In genomic region chr7:1907751-1908365, GRCh38 we compare ENCODE assay signal across 30 cellular contexts.
"Had no signal": no experiment of that assay in that cellular context is flagged by ENCODE, and none has a peak within 500 bp of the region (broad histone marks: within the 10 kb centered on the region; RNA-seq: fewer than 3 reads in every experiment).

No MANE protein-coding gene starts in this region.

- H3K4me3 Mint-ChIP-seq: central memory CD8-positive, alpha-beta T cell; dendritic cell treated with granulocyte-macrophage colony-stimulating factor and Interleukin-4, amounts not matched to agents 40 ng/mL and 50 ng/mL, for 4 days; endodermal cell; mesothelial cell of epicardium; nephron; stimulated activated memory B cell treated with anti-CD40 and anti-IgM and Interleukin-4, amounts not matched to agents 10 μg/mL and 1 μg/mL and 100 μg/mL, for 72 hours had no signal

- H3K36me3 Mint-ChIP-seq: mesothelial cell of epicardium had no signal

- H3K27me3 ChIP-seq: colonic mucosa, foreskin keratinocyte, gastroesophageal sphincter, heart left ventricle, hepatocyte, ovary, testis, tibial artery, upper lobe of left lung, vagina had no signal

- H3K4me1 Mint-ChIP-seq: endodermal cell had no signal

- H3K27ac ChIP-seq: colonic mucosa, epithelial cell of prostate, foreskin keratinocyte, gastroesophageal sphincter, heart left ventricle, hepatocyte, ovary, testis, tibial artery, upper lobe of left lung, vagina had no signal

- H3K9me3 Mint-ChIP-seq: central memory CD8-positive, alpha-beta T cell; dendritic cell treated with granulocyte-macrophage colony-stimulating factor and Interleukin-4, amounts not matched to agents 40 ng/mL and 50 ng/mL, for 4 days; endodermal cell; mesothelial cell of epicardium; naive B cell; nephron; stimulated activated memory B cell treated with anti-CD40 and anti-IgM and Interleukin-4, amounts not matched to agents 10 μg/mL and 1 μg/mL and 100 μg/mL, for 72 hours had no signal

- ATAC-seq: esophagus mucosa; foreskin keratinocyte; gastroesophageal sphincter; left colon; mucosa of descending colon; sciatic nerve; stimulated activated memory B cell treated with anti-CD40 and anti-IgM and Interleukin-4, amounts not matched to agents 10 μg/mL and 1 μg/mL and 100 μg/mL, for 72 hours; stimulated activated naive CD8-positive, alpha-beta T cell treated with anti-CD3 and anti-CD28 coated beads, Interleukin-15, Interleukin-2, amounts not matched to agents 100 U/mL and 50 U/mL, for 24 hours had no signal

- H3K36me3 ChIP-seq: colonic mucosa, heart left ventricle, ovary, tibial artery, vagina had no signal

- H3K27ac Mint-ChIP-seq: dendritic cell treated with granulocyte-macrophage colony-stimulating factor and Interleukin-4, amounts not matched to agents 40 ng/mL and 50 ng/mL, for 4 days; endodermal cell; mesothelial cell of epicardium; nephron; stimulated activated memory B cell treated with anti-CD40 and anti-IgM and Interleukin-4, amounts not matched to agents 10 μg/mL and 1 μg/mL and 100 μg/mL, for 72 hours had no signal

- H3K27me3 Mint-ChIP-seq: central memory CD8-positive, alpha-beta T cell; dendritic cell treated with granulocyte-macrophage colony-stimulating factor and Interleukin-4, amounts not matched to agents 40 ng/mL and 50 ng/mL, for 4 days; naive B cell; stimulated activated memory B cell treated with anti-CD40 and anti-IgM and Interleukin-4, amounts not matched to agents 10 μg/mL and 1 μg/mL and 100 μg/mL, for 72 hours had no signal

- H3K4me1 ChIP-seq: colonic mucosa, foreskin keratinocyte, testis, upper lobe of left lung had no signal

- DNase-seq: colonic mucosa; effector CD8-positive, alpha-beta T cell; endodermal cell; foreskin keratinocyte; left colon; mesenchymal stem cell; naive B cell; occipital lobe; ovary; retina; stimulated activated CD4-positive, alpha-beta T cell treated with anti-CD3 and anti-CD28 coated beads, Interleukin-2, amount 100 ng/mL, for 24 hours; stimulated activated CD4-positive, alpha-beta T cell treated with anti-CD3 and anti-CD28 coated beads, Interleukin-4, amount 100 ng/mL, for 4 hours; stimulated activated naive CD8-positive, alpha-beta T cell treated with anti-CD3 and anti-CD28 coated beads, Interleukin-15, Interleukin-2, amounts not matched to agents 100 U/mL and 50 U/mL, for 24 hours; substantia nigra; testis; tibial artery had no signal

- H3K4me3 ChIP-seq: colonic mucosa, gastroesophageal sphincter, heart left ventricle, hepatocyte, mucosa of descending colon, ovary, testis, tibial artery, upper lobe of left lung, vagina had no signal

- H3K9me3 ChIP-seq: colonic mucosa, gastroesophageal sphincter, heart left ventricle, mucosa of descending colon, ovary, testis, tibial artery, upper lobe of left lung, vagina had no signal
